Comparison of ENCODE assay signal across 8 cellular contexts in genomic region chr4:140150886-140151699, GRCh38. TPM values are rescaled to one million over a fixed set of nuclear protein-coding genes. Genes with fewer than 3 reads are reported as not detected.
DNase-seq lines count a peak whose midpoint lies in the region; ATAC-seq and TF ChIP-seq lines count a peak whose summit lies in the region.

No MANE protein-coding gene starts in this region.

- H3K9me3 ChIP-seq in CD4-positive, CD25-positive, alpha-beta regulatory T cell (ENCODE audit: control insufficient read depth in 2 of 2, low read length in 2 of 2): peaks cover 0 to 2% of the 10 kb centered on the region in 2 experiments

- CTCF ChIA-PET in activated CD4-positive, alpha-beta T cell treated with anti-CD3 and anti-CD28 coated beads for 36 hours (lab: Charles Lee): interaction anchor here (0.6 to 0.7 kb wide), 2 partner anchors 29 to 72 kb away, joined by 3 read pairs; no protein-coding TSS in a partner anchor

- peak overlapping the region; percentile 70 for H3K4me3 ChIP-seq in CD4-positive, CD25-positive, alpha-beta regulatory T cell (ENCODE audit: low read depth, low read length)
- H3K4me3 ChIP-seq in skin epidermis: peak overlapping the region; percentile 68 to 91 (median 82)

- H3K36me3 ChIP-seq in CD4-positive, CD25-positive, alpha-beta regulatory T cell (ENCODE audit: control insufficient read depth, insufficient read depth, low read length): no peaks in the 10 kb centered on the region

- H3K27ac Mint-ChIP-seq in CD4-positive, CD25-positive, alpha-beta regulatory T cell: peak overlapping the region; percentile 88 to 96 (median 93)
- H3K27ac Mint-ChIP-seq in activated CD4-positive, alpha-beta T cell treated with anti-CD3 and anti-CD28 coated beads for 36 hours: peak overlapping the region; percentile 72
- H3K27ac Mint-ChIP-seq in chondrocyte (ENCODE audit: unreplicated experiment): peak overlapping the region; percentile 89

- peaks cover 71% of the 10 kb centered on the region for H3K27me3 Mint-ChIP-seq in CD4-positive, CD25-positive, alpha-beta regulatory T cell
- H3K27me3 Mint-ChIP-seq in activated CD4-positive, alpha-beta T cell treated with anti-CD3 and anti-CD28 coated beads for 36 hours: peaks cover 21% of the 10 kb centered on the region
- H3K27me3 Mint-ChIP-seq in chondrocyte (ENCODE audit: low read depth): no peaks in the 10 kb centered on the region

- no peaks in the 10 kb centered on the region for H3K9me3 Mint-ChIP-seq in CD4-positive, CD25-positive, alpha-beta regulatory T cell
- no peaks in the 10 kb centered on the region for H3K9me3 Mint-ChIP-seq in activated CD4-positive, alpha-beta T cell treated with anti-CD3 and anti-CD28 coated beads for 36 hours (ENCODE audit: low read depth)
- H3K9me3 Mint-ChIP-seq in chondrocyte (ENCODE audit: low read depth): no peaks in the 10 kb centered on the region

- no peak for TF ChIP-seq CTCF in chondrocyte (IDR thresholded peaks at IDR 0.05)

- POLR2A ChIA-PET in activated CD4-positive, alpha-beta T cell treated with anti-CD3 and anti-CD28 coated beads for 36 hours (lab: Charles Lee): no interaction called here

- peak overlapping the region; percentile 94 to 98 (median 96) for H3K4me3 Mint-ChIP-seq in CD4-positive, CD25-positive, alpha-beta regulatory T cell
- peak overlapping the region; percentile 86 for H3K4me3 Mint-ChIP-seq in activated CD4-positive, alpha-beta T cell treated with anti-CD3 and anti-CD28 coated beads for 36 hours
- peak overlapping the region; percentile 81 for H3K4me3 Mint-ChIP-seq in chondrocyte (ENCODE audit: unreplicated experiment)

- peaks cover 50% of the 10 kb centered on the region for H3K4me1 ChIP-seq in CD4-positive, CD25-positive, alpha-beta regulatory T cell (ENCODE audit: control insufficient read depth, insufficient read depth, low read length, poor library complexity, severe bottlenecking)

- H3K36me3 Mint-ChIP-seq in CD4-positive, CD25-positive, alpha-beta regulatory T cell: no peaks in the 10 kb centered on the region
- peaks cover 1% of the 10 kb centered on the region for H3K36me3 Mint-ChIP-seq in activated CD4-positive, alpha-beta T cell treated with anti-CD3 and anti-CD28 coated beads for 36 hours (ENCODE audit: low read depth)
- no peaks in the 10 kb centered on the region for H3K36me3 Mint-ChIP-seq in chondrocyte (ENCODE audit: low read depth)

- peak overlapping the region; percentile 78 for H3K27ac ChIP-seq in CD4-positive, CD25-positive, alpha-beta regulatory T cell (ENCODE audit: insufficient read depth, low read length, poor library complexity, severe bottlenecking)
- peak overlapping the region; percentile 77 to 100 (median 93) for H3K27ac ChIP-seq in skin epidermis

- H3K27me3 ChIP-seq in CD4-positive, CD25-positive, alpha-beta regulatory T cell (ENCODE audit: control insufficient read depth, insufficient read depth, low read length): peaks cover 14% of the 10 kb centered on the region

- H3K4me1 Mint-ChIP-seq in CD4-positive, CD25-positive, alpha-beta regulatory T cell: peaks cover 11 to 43% (median 26%) of the 10 kb centered on the region in 4 donors
- peaks cover 18% of the 10 kb centered on the region for H3K4me1 Mint-ChIP-seq in activated CD4-positive, alpha-beta T cell treated with anti-CD3 and anti-CD28 coated beads for 36 hours
- H3K4me1 Mint-ChIP-seq in chondrocyte (ENCODE audit: low read depth): peaks cover 16% of the 10 kb centered on the region

- intact Hi-C loops in activated CD4-positive, alpha-beta T cell treated with anti-CD3 and anti-CD28 coated beads for 36 hours (cut with DNase I, micrococcal nuclease): loop anchor here (1.0 to 10.0 kb wide), 10 partner anchors 34 to 1134 kb away; partner anchors contain the start of genes NOCT (in 1 of the 2), RAB33B (in 1 of the 2) and SCOC (in 1 of the 2)

- peak; percentile 29 to 48 for ATAC-seq in CD4-positive, CD25-positive, alpha-beta regulatory T cell (ENCODE audit: low read depth in 2 of 2)
- peak; percentile 31 for ATAC-seq in HG02759 (IDR thresholded peaks at IDR 0.05; ENCODE audit: unreplicated experiment)
- peak; percentile 26 for ATAC-seq in activated CD4-positive, alpha-beta T cell treated with anti-CD3 and anti-CD28 coated beads for 36 hours
- no peak for ATAC-seq in HG03139 (IDR thresholded peaks at IDR 0.05; ENCODE audit: unreplicated experiment)

- peak; percentile 40 to 72 (median 61) for DNase-seq in CD4-positive, CD25-positive, alpha-beta regulatory T cell
- peak; percentile 37 for DNase-seq in NCI-H524 treated with DMSO at 0.1 percent for 48 hours (lab: John Stamatoyannopoulos, UW)
- DNase-seq in activated CD4-positive, alpha-beta T cell treated with anti-CD3 and anti-CD28 coated beads for 36 hours: peak; percentile 65
- DNase-seq in chondrocyte (ENCODE audit: low spot score): peak; percentile 94
- peak; percentile 98 for DNase-seq in iris pigment epithelial cell (ENCODE audit: low read depth)

RNA-seq across cellular contexts. Expression of gene MAML3, which starts 2.9 kb away (rescaled TPM):
- 1.1 TPM for total RNA-seq in CD4-positive, CD25-positive, alpha-beta regulatory T cell
- under 1 TPM in 3 of 4 donors, not detected in 1; 0.11 to 0.20 (median 0.13) TPM for polyA plus RNA-seq in CD4-positive, CD25-positive, alpha-beta regulatory T cell
- total RNA-seq in activated CD4-positive, alpha-beta T cell treated with anti-CD3 and anti-CD28 coated beads for 36 hours: 1 to 10 TPM; 1.6 to 1.9 TPM
- total RNA-seq in chondrocyte: 1.6 to 7.2 TPM (median 2.0 TPM) in 3 replicates

Comparison
In these comparisons a context has a peak if more than half of its experiments do, and no peak if none do; other contexts are left out.
1. DNase-seq: peak in every context shown above with its lines; median percentile 98 in iris pigment epithelial cell; 94 in chondrocyte; 65 in activated CD4-positive, alpha-beta T cell treated with anti-CD3 and anti-CD28 coated beads for 36 hours; 61 in CD4-positive, CD25-positive, alpha-beta regulatory T cell; 37 in NCI-H524 treated with DMSO at 0.1 percent for 48 hours.